In genomic region chr6:135212935-135213334, GRCh38 we compare ENCODE assay signal across 11 cellular contexts. TPM values are rescaled to one million over a fixed set of nuclear protein-coding genes. Genes with fewer than 3 reads are reported as not detected.
DNase-seq lines count a peak whose midpoint lies in the region; ATAC-seq and TF ChIP-seq lines count a peak whose summit lies in the region.
"Had no signal": no experiment of that assay in that cellular context is flagged by ENCODE, and none has a peak within 500 bp of the region (broad histone marks: within the 10 kb centered on the region; RNA-seq: fewer than 3 reads in every experiment).

No MANE protein-coding gene starts in this region.

- peak overlapping the region; percentile 80 for H3K27ac Mint-ChIP-seq in activated T-helper 17 cell treated with anti-CD3 and anti-CD28 coated beads, Interleukin-2, amount 50 U/mL, for 72 hours

- no peaks in the 10 kb centered on the region for H3K4me1 ChIP-seq in tibial artery
- H3K4me1 ChIP-seq in HAP-1: no peaks in the 10 kb centered on the region; the same call in 1 of the 2 replicates
- H3K4me1 ChIP-seq: ascending aorta, right lobe of liver had no signal

- intact Hi-C loops in tibial artery (cut with DNase I; ENCODE audit: low total_unique reads): loop anchor here (5.0 kb wide), 1 partner anchor 1781 kb away; no protein-coding TSS in a partner anchor

- H3K27ac ChIP-seq in tibial artery: no peak overlapping the region
- H3K27ac ChIP-seq: ascending aorta, right lobe of liver had no signal

- TF ChIP-seq CTCF in foreskin fibroblast (IDR thresholded peaks at IDR 0.05; ENCODE audit: low read depth, low read length): no peak
- TF ChIP-seq CTCF in tibial artery (IDR thresholded peaks at IDR 0.05): no peak

- no peaks in the 10 kb centered on the region for H3K27me3 Mint-ChIP-seq in activated T-helper 17 cell treated with anti-CD3 and anti-CD28 coated beads, Interleukin-2, amount 50 U/mL, for 72 hours

- ATAC-seq in activated T-helper 17 cell treated with anti-CD3 and anti-CD28 coated beads, Interleukin-2, amount 50 U/mL, for 72 hours (replicated peaks): peak; percentile 61
- ATAC-seq in GM18511 (IDR thresholded peaks at IDR 0.05; ENCODE audit: unreplicated experiment): no peak
- ATAC-seq: right lobe of liver had no signal

- H3K36me3 Mint-ChIP-seq in activated T-helper 17 cell treated with anti-CD3 and anti-CD28 coated beads, Interleukin-2, amount 50 U/mL, for 72 hours (ENCODE audit: low read depth): peaks cover 68% of the 10 kb centered on the region

- H3K9me3 Mint-ChIP-seq in activated T-helper 17 cell treated with anti-CD3 and anti-CD28 coated beads, Interleukin-2, amount 50 U/mL, for 72 hours: no peaks in the 10 kb centered on the region

- peak overlapping the region; percentile 57 for H3K4me3 Mint-ChIP-seq in activated T-helper 17 cell treated with anti-CD3 and anti-CD28 coated beads, Interleukin-2, amount 50 U/mL, for 72 hours

- no peak overlapping the region for H3K4me3 ChIP-seq in foreskin fibroblast (ENCODE audit: low read depth in 1 of 2, low read length in 2 of 2)
- no peak overlapping the region for H3K4me3 ChIP-seq in tibial artery
- H3K4me3 ChIP-seq in HAP-1: no peak overlapping the region
- H3K4me3 ChIP-seq: ascending aorta, right lobe of liver had no signal

- peaks cover 23% of the 10 kb centered on the region for H3K4me1 Mint-ChIP-seq in activated T-helper 17 cell treated with anti-CD3 and anti-CD28 coated beads, Interleukin-2, amount 50 U/mL, for 72 hours

- H3K27me3 ChIP-seq in tibial artery (no peaks in the 10 kb centered on the region), HAP-1 (ENCODE audit: low read depth) (no peaks in the 10 kb centered on the region)
- H3K27me3 ChIP-seq: ascending aorta, right lobe of liver had no signal

- in situ Hi-C loops in HAP-1 (cut with MboI; ENCODE audit: low sequenced_read_pairs): no loop called here

- peak; percentile 21 for DNase-seq in AG08396 (ENCODE audit: low spot score)
- peak; percentile 33 for DNase-seq in H4 (ENCODE audit: low spot score)
- DNase-seq in foreskin fibroblast: peak; percentile 39 to 64
- no peak for DNase-seq in tibial artery
- DNase-seq in HAP-1 (ENCODE audit: low spot score in 2 of 2): no peak
- no peak for DNase-seq in NCI-H1436 (lab: John Stamatoyannopoulos, UW)
- DNase-seq: NCI-H146, right lobe of liver had no signal

- H3K36me3 ChIP-seq in tibial artery (no peaks in the 10 kb centered on the region), HAP-1 (replicated peaks) (no peaks in the 10 kb centered on the region)
- H3K36me3 ChIP-seq: ascending aorta, right lobe of liver had no signal

- H3K9me3 ChIP-seq in tibial artery: no peaks in the 10 kb centered on the region
- H3K9me3 ChIP-seq in HAP-1: no peaks in the 10 kb centered on the region; the same call in 1 of the 2 replicates
- H3K9me3 ChIP-seq: ascending aorta, right lobe of liver had no signal

RNA-seq across cellular contexts. Expression of gene MYB, which starts 31.8 kb away (rescaled TPM):
- total RNA-seq in H4 (2014; rRNA removed; shearing (Covaris generic)): 0.39 and 1.1 TPM in 2 replicates
- total RNA-seq in activated T-helper 17 cell treated with anti-CD3 and anti-CD28 coated beads, Interleukin-2, amount 50 U/mL, for 72 hours: 10 to 100 TPM; 29.9 to 81.5 TPM
- total RNA-seq: ascending aorta had no signal

Comparison
In these comparisons a context has a peak if more than half of its experiments do, and no peak if none do; other contexts are left out.
1. DNase-seq: peak in AG08396 (single experiment), H4 (single experiment) and foreskin fibroblast (2 of 2); none in tibial artery (0 of 2), HAP-1 (0 of 2) and NCI-H1436 (single experiment).
2. RNA of gene MYB, which starts 31.8 kb away (total RNA-seq): 29.9 to 81.5 TPM in activated T-helper 17 cell treated with anti-CD3 and anti-CD28 coated beads, Interleukin-2, amount 50 U/mL, for 72 hours; 0.39 to 1.1 TPM in H4; every median in the first group is over 10 times any median in the second.